Comparison of ENCODE assay signal across 1 cellular context in genomic region chr11:8713760-8714159, GRCh38.
TF ChIP-seq lines count a peak whose summit lies in the region.

No MANE protein-coding gene starts in this region.

TF ChIP-seq in endothelial cell of umbilical vein, 7 proteins besides CTCF, POLR2A, EP300 and RAD21:
- TF ChIP-seq POLR2AphosphoS5 (IDR thresholded peaks at IDR 0.05; ENCODE audit: insufficient read depth, low read depth, low read length) (no peak), GATA2 (IDR thresholded peaks at IDR 0.05; ENCODE audit: insufficient read depth, insufficient read length, low read depth, low read length) (no peak), EZH2 (IDR thresholded peaks at IDR 0.05; ENCODE audit: borderline replicate concordance, low read depth, low read length, severe bottlenecking) (no peak), FOS (IDR thresholded peaks at IDR 0.05; ENCODE audit: borderline replicate concordance, insufficient read depth, low read length) (no peak), MYC (IDR thresholded peaks at IDR 0.05; ENCODE audit: low read depth, low read length) (no peak), MAX (IDR thresholded peaks at IDR 0.05; ENCODE audit: insufficient read depth, insufficient read length) (no peak), JUN (IDR thresholded peaks at IDR 0.05; ENCODE audit: borderline replicate concordance, insufficient read depth, insufficient read length, low read depth) (no peak)
